Comparison of ENCODE assay signal across 8 cellular contexts in the genomic region with DNA sequence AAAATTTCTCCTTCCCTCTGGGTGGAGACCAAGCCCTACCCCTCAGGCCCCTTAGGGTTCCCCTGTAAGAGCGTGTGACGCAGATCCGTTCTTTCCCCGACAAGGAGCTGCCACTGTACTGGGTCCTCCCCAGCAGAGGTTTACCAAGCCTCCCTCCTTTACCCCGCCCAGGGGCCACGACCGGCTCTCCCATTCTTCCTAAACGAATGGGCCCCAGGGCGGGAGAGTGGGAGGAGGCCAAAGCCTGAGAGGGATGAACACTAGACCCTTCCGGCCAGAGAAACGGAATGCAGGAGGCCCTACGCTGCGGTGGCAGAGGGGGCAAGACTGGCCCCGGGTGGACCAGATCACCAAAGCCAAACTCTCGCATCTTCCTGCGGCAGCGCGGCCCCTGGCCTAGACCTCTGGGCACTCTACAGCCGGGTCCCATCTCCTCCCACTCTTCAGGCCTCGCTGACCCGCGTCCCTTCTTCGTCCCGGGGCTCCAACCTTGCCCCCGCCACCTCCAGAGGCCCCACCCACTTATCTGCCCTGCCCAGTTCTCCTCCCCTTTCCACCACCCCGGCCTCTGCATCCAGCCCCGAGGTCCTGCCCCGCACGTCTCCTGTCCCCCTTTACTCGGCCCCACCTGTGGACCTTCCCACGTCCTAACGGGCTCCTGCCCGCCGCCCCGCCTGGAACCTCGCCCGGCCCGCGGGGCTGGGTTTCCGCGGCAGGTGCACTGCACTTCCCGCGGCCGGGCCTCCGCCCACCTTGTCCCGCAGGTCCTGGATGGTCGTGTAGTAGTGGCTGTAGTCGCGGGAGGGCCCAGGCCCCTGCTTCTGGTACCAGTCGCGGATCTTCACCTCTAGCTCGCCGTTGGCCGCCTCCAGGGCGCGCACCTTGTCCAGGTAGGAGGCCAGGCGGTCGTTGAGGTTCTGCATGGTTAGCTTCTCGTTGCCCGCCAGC. TPM values are rescaled to one million over a fixed set of nuclear protein-coding genes. Genes with fewer than 3 reads are reported as not detected.
DNase-seq lines count a peak whose midpoint lies in the region; ATAC-seq, FAIRE-seq and TF ChIP-seq lines count a peak whose summit lies in the region.

No MANE protein-coding gene starts in this region.

- FAIRE-seq in K562 (lab: Jason Lieb, UNC) (no peak), kidney (lab: Jason Lieb, UNC) (no peak)

- H3K27ac Mint-ChIP-seq in stimulated activated naive CD8-positive, alpha-beta T cell treated with anti-CD3 and anti-CD28 coated beads, Interleukin-15, amount 100 ng/mL, for 72 hours = no peak overlapping the region

- peaks cover 24% of the 10 kb centered on the region for H3K4me1 Mint-ChIP-seq in stimulated activated naive CD8-positive, alpha-beta T cell treated with anti-CD3 and anti-CD28 coated beads, Interleukin-15, amount 100 ng/mL, for 72 hours

- H3K4me1 ChIP-seq in K562 (replicated peaks in 1 of 2; ENCODE audit: control insufficient read depth in 2 of 2, insufficient read depth in 2 of 2, low read length in 2 of 2) (peaks cover 40 to 72% of the 10 kb centered on the region in 2 experiments), kidney (ENCODE audit: control insufficient read depth in 1 of 2, insufficient read depth in 1 of 2, low read depth in 1 of 2, low read length in 2 of 2) (peaks cover 3 to 7% of the 10 kb centered on the region in 2 donors), BE2C (peaks cover 56% of the 10 kb centered on the region)

- H3K27me3 ChIP-seq in K562 (ENCODE audit: control insufficient read depth in 2 of 2, insufficient read depth in 2 of 2, low read length in 2 of 2) (no peaks in the 10 kb centered on the region), BE2C (no peaks in the 10 kb centered on the region)

- TF ChIP-seq CTCF in K562 (IDR thresholded peaks at IDR 0.05 in 2 of 3, conservative IDR thresholded peaks at IDR 0.05 in 1 of 3; ENCODE audit: insufficient read depth in 2 of 3, low read depth in 1 of 3, low read length in 3 of 3) (no peak), kidney (IDR thresholded peaks at IDR 0.05; ENCODE audit: borderline replicate concordance, extremely low read depth, insufficient read depth) (no peak), BE2C (IDR thresholded peaks at IDR 0.05; ENCODE audit: low read depth, low read length) (no peak)

- WGBS in K562 (ENCODE audit: insufficient coverage, low coverage, missing lambda C conversion rate) = 3% methylated on average over 49 of the region's 60 CpGs

- H3K4me3 ChIP-seq in K562 = peak overlapping the region; percentile 81
- H3K4me3 ChIP-seq in kidney (ENCODE audit: low read length in 2 of 2) = peak overlapping the region; percentile 45 to 56
- H3K4me3 ChIP-seq in BE2C (ENCODE audit: low read depth, low read length) = no peak overlapping the region

- peak overlapping the region; percentile 74 to 95 for H3K9ac ChIP-seq in K562 (ENCODE audit: insufficient read depth in 1 of 2, low read depth in 2 of 2, low read length in 2 of 2)
- H3K9ac ChIP-seq in kidney (ENCODE audit: low read length in 2 of 2) = peak overlapping the region; percentile 42 to 61

- TF ChIP-seq EP300 in K562 (IDR thresholded peaks at IDR 0.05; ENCODE audit: low read length) = no peak

- POLR2A ChIA-PET in K562 (lab: Yijun Ruan, JAX) = interaction anchor here (0.6 to 4.3 kb wide), 13 partner anchors 9 to 162 kb away, joined by 3 to 23 read pairs (median 4); a partner anchor contains a TSS

- peaks cover 32% of the 10 kb centered on the region for H3K79me2 ChIP-seq in K562 (ENCODE audit: control insufficient read depth, insufficient read depth, low read length)

- H3K4me2 ChIP-seq in K562 (ENCODE audit: insufficient read depth, low read length) = peak overlapping the region; percentile 87

- in situ Hi-C loops in K562 (cut with MboI) = no loop called here

- DNase-seq in NCI-H1417 (lab: John Stamatoyannopoulos, UW) (peak in 2 of 3 experiments; percentile 55 to 77), NCI-H1417 treated with DMSO at 0.1 percent for 48 hours (lab: John Stamatoyannopoulos, UW) (no peak), K562 (ENCODE audit: extremely low read depth in 1 of 4, low spot score in 3 of 4) (peak; percentile 73 to 76 (median 76)), kidney (peak; percentile 83), BE2C (no peak)
- no peak for DNase-seq in stimulated activated naive CD8-positive, alpha-beta T cell treated with anti-CD3 and anti-CD28 coated beads, Interleukin-15, amount 100 ng/mL, for 72 hours

- H3K9me3 ChIP-seq in K562 (replicated peaks; ENCODE audit: control insufficient read depth, insufficient read depth, low read depth, low read length) = no peaks in the 10 kb centered on the region
- H3K9me3 ChIP-seq in kidney (ENCODE audit: control insufficient read depth in 1 of 2, low read length in 2 of 2) = no peaks in the 10 kb centered on the region
- no peaks in the 10 kb centered on the region for H3K9me3 ChIP-seq in BE2C

- CTCF ChIA-PET in K562 (lab: Yijun Ruan, JAX; ENCODE audit: low intra/inter-chr PET ratio) = interaction anchor here (0.6 to 2.1 kb wide), 3 partner anchors 22 to 316 kb away, joined by 3 to 6 read pairs (median 3); no protein-coding TSS in a partner anchor

- peak overlapping the region; percentile 47 to 76 for H3K4me3 Mint-ChIP-seq in stimulated activated naive CD8-positive, alpha-beta T cell treated with anti-CD3 and anti-CD28 coated beads, Interleukin-15, amount 100 ng/mL, for 72 hours

- H3K36me3 ChIP-seq in K562 (ENCODE audit: control insufficient read depth, insufficient read depth, low read length) (peaks cover 33% of the 10 kb centered on the region; the same call in 1 of the 3 replicates), kidney (ENCODE audit: control insufficient read depth in 1 of 2, insufficient read depth in 2 of 2, low read length in 2 of 2) (peaks cover 0 to 4% of the 10 kb centered on the region in 2 donors), BE2C (no peaks in the 10 kb centered on the region)

- TSS peak; percentile 81 for BruUV-seq in K562 (replicated peaks; lab: Mats Ljungman, UMichigan)

- no peaks in the 10 kb centered on the region for H3K9me1 ChIP-seq in K562 (ENCODE audit: control insufficient read depth, insufficient read depth, low read length)

- TF ChIP-seq POLR2A in K562 (conservative IDR thresholded peaks at IDR 0.05) = no peak

- intact Hi-C loops in K562 (cut with micrococcal nuclease) (no loop called here), kidney (cut with DNase I) (no loop called here)

- no peaks in the 10 kb centered on the region; the same call in 1 of the 2 replicates for H4K20me1 ChIP-seq in K562 (replicated peaks; ENCODE audit: control insufficient read depth, insufficient read depth, low read length)

- ATAC-seq in K562 = peak; percentile 72
- peak; percentile 23 for ATAC-seq in stimulated activated naive CD8-positive, alpha-beta T cell treated with anti-CD3 and anti-CD28 coated beads, Interleukin-15, amount 100 ng/mL, for 72 hours
- ATAC-seq in HG02870 (IDR thresholded peaks at IDR 0.05; ENCODE audit: unreplicated experiment) = no peak
- ATAC-seq in HG02759 (IDR thresholded peaks at IDR 0.05; ENCODE audit: unreplicated experiment) = no peak

- H3K9me3 Mint-ChIP-seq in stimulated activated naive CD8-positive, alpha-beta T cell treated with anti-CD3 and anti-CD28 coated beads, Interleukin-15, amount 100 ng/mL, for 72 hours = no peaks in the 10 kb centered on the region

- H3K27ac ChIP-seq in K562 (ENCODE audit: extremely low read depth, low read depth, low read length) (peak overlapping the region; percentile 79), kidney (ENCODE audit: low read depth in 2 of 2, low read length in 2 of 2) (peak overlapping the region; percentile 40 to 76)

- peaks cover 67% of the 10 kb centered on the region for H3K27me3 Mint-ChIP-seq in stimulated activated naive CD8-positive, alpha-beta T cell treated with anti-CD3 and anti-CD28 coated beads, Interleukin-15, amount 100 ng/mL, for 72 hours

- peak overlapping the region; percentile 76 for H2AFZ ChIP-seq in K562 (ENCODE audit: low read depth, low read length)

- no peak for TF ChIP-seq RAD21 in K562 (CRISPR knock-in tag; conservative IDR thresholded peaks at IDR 0.05 in 1 of 2, IDR thresholded peaks at IDR 0.05 in 1 of 2)

RNA-seq across cellular contexts. Expression of a gene that starts 0.8 kb away (rescaled TPM):
- total RNA-seq in K562 (2011; cell fraction: chromatin; rRNA removed; ENCODE audit: low replicate concordance) = 25.0 and 82.2 TPM in 2 replicates
- total RNA-seq in K562 (2011; cell fraction: nucleolus; rRNA removed) = 61.2 and 82.9 TPM in 2 replicates
- 39.3 and 39.4 TPM in 2 replicates for total RNA-seq in K562 (2011; cell fraction: nucleoplasm; rRNA removed)
- total RNA-seq in K562 (2014; rRNA removed) (120 and 137 TPM in 2 replicates), K562 (2014; rRNA removed; fragmentation: Illumina TruSeq; extraction: Trizol) (25.8 and 41.2 TPM in 2 replicates), K562 (2015; rRNA removed; fragmentation: Illumina TruSeq; extraction: Trizol) (91.7 and 92.6 TPM in 2 replicates), K562 (2021) (151 TPM in 2 replicates), kidney (781 TPM)
- polyA plus RNA-seq in K562 (2011; rRNA removed) (96.3 and 121 TPM in 2 replicates), K562 (2014; fragmentation: Illumina TruSeq; extraction: Trizol) (66.5 and 76.7 TPM in 2 replicates), K562 (2014; fragmentation: Nextera tagmentation; extraction: Ambion mirVana) (10 to 100 TPM; 18.5 to 21.5 TPM), K562 (2014; rRNA removed) (80.2 and 104 TPM in 2 replicates), kidney (ENCODE audit: insufficient read depth, low read depth, low replicate concordance) (319 TPM)
- polyA plus RNA-seq in K562 (2011; cell fraction: cytosol; rRNA removed) = 119 and 275 TPM in 2 replicates
- 88.5 and 137 TPM in 2 replicates for polyA plus RNA-seq in K562 (2011; cell fraction: nucleus; rRNA removed)
- polyA plus RNA-seq in K562 (2012) = 152 and 175 TPM in 2 replicates
- 67.1 and 116 TPM in 2 replicates for polyA minus RNA-seq in K562 (2011; rRNA and poly(A)+ RNA removed)
- 126 and 127 TPM in 2 replicates for polyA minus RNA-seq in K562 (2011; cell fraction: cytosol; rRNA and poly(A)+ RNA removed)
- 31.4 and 35.8 TPM in 2 replicates for polyA minus RNA-seq in K562 (2011; cell fraction: nucleus; rRNA and poly(A)+ RNA removed)
- 23.0 TPM for polyA plus RNA-seq in BE2C (2012; ENCODE audit: insufficient read depth, insufficient read length, low read depth)

RNA-seq across cellular contexts. Expression of a gene that starts 8.7 kb away (rescaled TPM):
- 2.1 and 4.1 TPM in 2 replicates for total RNA-seq in K562 (2011; cell fraction: chromatin; rRNA removed; ENCODE audit: low replicate concordance)
- total RNA-seq in K562 (2011; cell fraction: nucleolus; rRNA removed) = 1.6 and 2.8 TPM in 2 replicates
- 1.2 and 3.0 TPM in 2 replicates for total RNA-seq in K562 (2011; cell fraction: nucleoplasm; rRNA removed)
- 0.37 and 2.4 TPM in 2 replicates for total RNA-seq in K562 (2014; rRNA removed)
- 0.44 and 0.89 TPM in 2 replicates for total RNA-seq in K562 (2014; rRNA removed; fragmentation: Illumina TruSeq; extraction: Trizol)
- total RNA-seq in K562 (2015; rRNA removed; fragmentation: Illumina TruSeq; extraction: Trizol) = 0.29 and 0.68 TPM in 2 replicates
- total RNA-seq in K562 (2021) = 0.34 and 0.95 TPM in 2 replicates
- 2.1 and 4.4 TPM in 2 replicates for polyA plus RNA-seq in K562 (2011; rRNA removed)
- polyA plus RNA-seq in K562 (2011; cell fraction: cytosol; rRNA removed) = 1.7 and 2.4 TPM in 2 replicates
- 1.9 and 8.5 TPM in 2 replicates for polyA plus RNA-seq in K562 (2011; cell fraction: nucleus; rRNA removed)
- polyA plus RNA-seq in K562 (2012) = 1.1 and 1.4 TPM in 2 replicates
- 0.49 and 1.1 TPM in 2 replicates for polyA plus RNA-seq in K562 (2014; fragmentation: Illumina TruSeq; extraction: Trizol)
- polyA plus RNA-seq in K562 (2014; fragmentation: Nextera tagmentation; extraction: Ambion mirVana) = under 1 TPM; 0.28 to 0.60 TPM
- 0.56 and 2.0 TPM in 2 replicates for polyA plus RNA-seq in K562 (2014; rRNA removed)
- polyA minus RNA-seq in K562 (2011; rRNA and poly(A)+ RNA removed) = 0.39 and 1.2 TPM in 2 replicates
- not detected in 2 replicates for polyA minus RNA-seq in K562 (2011; cell fraction: cytosol; rRNA and poly(A)+ RNA removed)
- 0.67 and 1.1 TPM in 2 replicates for polyA minus RNA-seq in K562 (2011; cell fraction: nucleus; rRNA and poly(A)+ RNA removed)
- total RNA-seq in kidney = 2.8 TPM
- polyA plus RNA-seq in kidney (ENCODE audit: insufficient read depth, low read depth, low replicate concordance) = 0.15 TPM
- polyA plus RNA-seq in BE2C (2012; ENCODE audit: insufficient read depth, insufficient read length, low read depth) = not detected

RNA-seq across cellular contexts. Expression of a gene that starts 21.9 kb away (rescaled TPM):
- 0.21 and 0.76 TPM in 2 replicates for total RNA-seq in K562 (2011; cell fraction: chromatin; rRNA removed; ENCODE audit: low replicate concordance)
- total RNA-seq in K562 (2011; cell fraction: nucleolus; rRNA removed) = not detected in 2 replicates
- not detected in 2 replicates for total RNA-seq in K562 (2011; cell fraction: nucleoplasm; rRNA removed)
- total RNA-seq in K562 (2014; rRNA removed) = 1.1 TPM in 1 of 2 replicates, not detected in the other
- not detected in 2 replicates for total RNA-seq in K562 (2014; rRNA removed; fragmentation: Illumina TruSeq; extraction: Trizol)
- total RNA-seq in K562 (2015; rRNA removed; fragmentation: Illumina TruSeq; extraction: Trizol) = 0.11 TPM in 1 of 2 replicates, not detected in the other
- total RNA-seq in K562 (2021) = 0.22 TPM in 1 of 2 replicates, not detected in the other
- polyA plus RNA-seq in K562 (2011; rRNA removed) = 0.16 and 0.26 TPM in 2 replicates
- 0.48 and 0.58 TPM in 2 replicates for polyA plus RNA-seq in K562 (2011; cell fraction: cytosol; rRNA removed)
- polyA plus RNA-seq in K562 (2011; cell fraction: nucleus; rRNA removed) = 0.93 and 3.3 TPM in 2 replicates
- 0.17 and 0.36 TPM in 2 replicates for polyA plus RNA-seq in K562 (2012)
- polyA plus RNA-seq in K562 (2014; fragmentation: Illumina TruSeq; extraction: Trizol) = 0.30 TPM in 1 of 2 replicates, not detected in the other
- under 1 TPM in 1 of 2 experiments, not detected in 1; 0.13 TPM for polyA plus RNA-seq in K562 (2014; fragmentation: Nextera tagmentation; extraction: Ambion mirVana)
- polyA plus RNA-seq in K562 (2014; rRNA removed) = 0.28 TPM in 1 of 2 replicates, not detected in the other
- polyA minus RNA-seq in K562 (2011; rRNA and poly(A)+ RNA removed) = 0.15 and 0.28 TPM in 2 replicates
- not detected in 2 replicates for polyA minus RNA-seq in K562 (2011; cell fraction: cytosol; rRNA and poly(A)+ RNA removed)
- 0.22 and 0.54 TPM in 2 replicates for polyA minus RNA-seq in K562 (2011; cell fraction: nucleus; rRNA and poly(A)+ RNA removed)
- not detected for total RNA-seq in kidney
- polyA plus RNA-seq in kidney (ENCODE audit: insufficient read depth, low read depth, low replicate concordance) = not detected
- polyA plus RNA-seq in BE2C (2012; ENCODE audit: insufficient read depth, insufficient read length, low read depth) = not detected

RNA-seq across cellular contexts. Expression of a gene that starts 37.6 kb away (rescaled TPM):
- not detected in 2 replicates for total RNA-seq in K562 (2011; cell fraction: chromatin; rRNA removed; ENCODE audit: low replicate concordance)
- total RNA-seq in K562 (2011; cell fraction: nucleolus; rRNA removed) = not detected in 2 replicates
- not detected in 2 replicates for total RNA-seq in K562 (2011; cell fraction: nucleoplasm; rRNA removed)
- total RNA-seq in K562 (2014; rRNA removed) (not detected in 2 replicates), K562 (2014; rRNA removed; fragmentation: Illumina TruSeq; extraction: Trizol) (not detected in 2 replicates), K562 (2015; rRNA removed; fragmentation: Illumina TruSeq; extraction: Trizol) (not detected in 2 replicates), K562 (2021) (not detected in 2 replicates), kidney (not detected)
- polyA plus RNA-seq in K562 (2011; rRNA removed) (0.04 TPM in 2 replicates), K562 (2014; fragmentation: Illumina TruSeq; extraction: Trizol) (not detected in 2 replicates), K562 (2014; fragmentation: Nextera tagmentation; extraction: Ambion mirVana) (not detected), K562 (2014; rRNA removed) (not detected in 2 replicates), kidney (ENCODE audit: insufficient read depth, low read depth, low replicate concordance) (not detected)
- polyA plus RNA-seq in K562 (2011; cell fraction: cytosol; rRNA removed) = 0.03 and 0.06 TPM in 2 replicates
- polyA plus RNA-seq in K562 (2011; cell fraction: nucleus; rRNA removed) = 0.20 TPM in 1 of 2 replicates, not detected in the other
- polyA plus RNA-seq in K562 (2012) = not detected in 2 replicates
- not detected in 2 replicates for polyA minus RNA-seq in K562 (2011; rRNA and poly(A)+ RNA removed)
- not detected in 2 replicates for polyA minus RNA-seq in K562 (2011; cell fraction: cytosol; rRNA and poly(A)+ RNA removed)
- not detected in 2 replicates for polyA minus RNA-seq in K562 (2011; cell fraction: nucleus; rRNA and poly(A)+ RNA removed)
- not detected for polyA plus RNA-seq in BE2C (2012; ENCODE audit: insufficient read depth, insufficient read length, low read depth)

RNA-seq across cellular contexts. Expression of a gene that starts 44.5 kb away (rescaled TPM):
- not detected in 2 replicates for total RNA-seq in K562 (2011; cell fraction: chromatin; rRNA removed; ENCODE audit: low replicate concordance)
- total RNA-seq in K562 (2011; cell fraction: nucleolus; rRNA removed) = not detected in 2 replicates
- not detected in 2 replicates for total RNA-seq in K562 (2011; cell fraction: nucleoplasm; rRNA removed)
- total RNA-seq in K562 (2014; rRNA removed) (not detected in 2 replicates), K562 (2014; rRNA removed; fragmentation: Illumina TruSeq; extraction: Trizol) (not detected in 2 replicates), K562 (2015; rRNA removed; fragmentation: Illumina TruSeq; extraction: Trizol) (not detected in 2 replicates), K562 (2021) (not detected in 2 replicates), kidney (not detected)
- polyA plus RNA-seq in K562 (2011; rRNA removed) (not detected in 2 replicates), K562 (2014; fragmentation: Illumina TruSeq; extraction: Trizol) (not detected in 2 replicates), K562 (2014; fragmentation: Nextera tagmentation; extraction: Ambion mirVana) (under 1 TPM in 1 of 2 experiments, not detected in 1; 0.03 TPM), K562 (2014; rRNA removed) (not detected in 2 replicates), kidney (ENCODE audit: insufficient read depth, low read depth, low replicate concordance) (not detected)
- 0.03 TPM in 1 of 2 replicates, not detected in the other for polyA plus RNA-seq in K562 (2011; cell fraction: cytosol; rRNA removed)
- not detected in 2 replicates for polyA plus RNA-seq in K562 (2011; cell fraction: nucleus; rRNA removed)
- not detected in 2 replicates for polyA plus RNA-seq in K562 (2012)
- polyA minus RNA-seq in K562 (2011; rRNA and poly(A)+ RNA removed) = not detected in 2 replicates
- polyA minus RNA-seq in K562 (2011; cell fraction: cytosol; rRNA and poly(A)+ RNA removed) = not detected in 2 replicates
- polyA minus RNA-seq in K562 (2011; cell fraction: nucleus; rRNA and poly(A)+ RNA removed) = not detected in 2 replicates
- 0.19 TPM for polyA plus RNA-seq in BE2C (2012; ENCODE audit: insufficient read depth, insufficient read length, low read depth)

Comparison
In these comparisons a context has a peak if more than half of its experiments do, and no peak if none do; other contexts are left out.
1. DNase-seq: peak in NCI-H1417 (2 of 3), K562 (4 of 4) and kidney (single experiment); none in NCI-H1417 treated with DMSO at 0.1 percent for 48 hours (single experiment), stimulated activated naive CD8-positive, alpha-beta T cell treated with anti-CD3 and anti-CD28 coated beads, Interleukin-15, amount 100 ng/mL, for 72 hours (0 of 2) and BE2C (single experiment).
2. ATAC-seq: peak in K562 (single experiment) and stimulated activated naive CD8-positive, alpha-beta T cell treated with anti-CD3 and anti-CD28 coated beads, Interleukin-15, amount 100 ng/mL, for 72 hours (single experiment); none in HG02870 (single experiment) and HG02759 (single experiment).